8 cellular contexts compared by ENCODE assay signal in genomic region chr20:48826883-48827771, GRCh38. TPM values are rescaled to one million over a fixed set of nuclear protein-coding genes. Genes with fewer than 3 reads are reported as not detected.
DNase-seq lines count a peak whose midpoint lies in the region; ATAC-seq, FAIRE-seq and TF ChIP-seq lines count a peak whose summit lies in the region.

No MANE protein-coding gene starts in this region.

- peak overlapping the region; percentile 67 to 98 (median 82) for H3K9ac ChIP-seq in BLaER1 treated with 17β-estradiol and CSF1 and Interleukin-3, amounts not matched to agents 10 nM and 100 nM

- H3K27ac ChIP-seq in BLaER1 treated with 17β-estradiol and CSF1 and Interleukin-3, amounts not matched to agents 10 nM and 100 nM = peak overlapping the region; percentile 34 to 88 (median 68); a peak in 21 of 22 replicates

- H3K4me2 ChIP-seq in BLaER1 treated with 17β-estradiol and CSF1 and Interleukin-3, amounts not matched to agents 10 nM and 100 nM = peak overlapping the region; percentile 76 to 97 (median 94)

- H3K27me3 ChIP-seq in BLaER1 treated with 17β-estradiol and CSF1 and Interleukin-3, amounts not matched to agents 10 nM and 100 nM = peaks cover 0 to 56% (median 46%) of the 10 kb centered on the region in 11 experiments; a peak in 18 of 22 replicates

- no peaks in the 10 kb centered on the region for H3K9me3 ChIP-seq in BLaER1 treated with 17β-estradiol and CSF1 and Interleukin-3, amounts not matched to agents 10 nM and 100 nM (replicated peaks in 1 of 11)

- H4K20me1 ChIP-seq in BLaER1 treated with 17β-estradiol and CSF1 and Interleukin-3, amounts not matched to agents 10 nM and 100 nM = peaks cover 0 to 40% (median 16%) of the 10 kb centered on the region in 11 experiments; a peak in 14 of 22 replicates

- no peak for DNase-seq in GM19239 (ENCODE audit: insufficient read length, low spot score)
- peak; percentile 48 for DNase-seq in HT1080 (ENCODE audit: low read depth)
- DNase-seq in activated CD4-positive, alpha-beta T cell treated with anti-CD3 and anti-CD28 coated beads, Interleukin-2, amount 50 U/mL, for 48 hours = peak; percentile 46 to 48
- DNase-seq in fibroblast of mammary gland (ENCODE audit: low read depth) = no peak
- DNase-seq in occipital lobe (lab: John Stamatoyannopoulos, UW) = peak; percentile 36

- H3K36me3 ChIP-seq in BLaER1 treated with 17β-estradiol and CSF1 and Interleukin-3, amounts not matched to agents 10 nM and 100 nM = peaks cover 0 to 8% (median 0%) of the 10 kb centered on the region in 11 experiments; a peak in 4 of 22 replicates

- peak overlapping the region; percentile 68 to 98 (median 78) for H3K4me3 ChIP-seq in BLaER1 treated with 17β-estradiol and CSF1 and Interleukin-3, amounts not matched to agents 10 nM and 100 nM
- H3K4me3 ChIP-seq in fibroblast of mammary gland (ENCODE audit: control insufficient read depth, low read depth, low read length) = peak overlapping the region; percentile 36

- H3K4me1 ChIP-seq in BLaER1 treated with 17β-estradiol and CSF1 and Interleukin-3, amounts not matched to agents 10 nM and 100 nM = peaks cover 53 to 80% (median 71%) of the 10 kb centered on the region in 10 experiments

- no peak for TF ChIP-seq CTCF in fibroblast of mammary gland (conservative IDR thresholded peaks at IDR 0.05; ENCODE audit: control insufficient read depth, insufficient read depth, low read depth, low read length)

- peak; percentile 48 for FAIRE-seq in GM19239 (lab: Jason Lieb, UNC)

- ATAC-seq in HG03457 (IDR thresholded peaks at IDR 0.05; ENCODE audit: unreplicated experiment) (no peak), GM19467 (IDR thresholded peaks at IDR 0.05; ENCODE audit: unreplicated experiment) (no peak)

RNA-seq across cellular contexts. Expression of gene PREX1, which starts 0.7 kb away (rescaled TPM):
- total RNA-seq in HT1080 (2014; rRNA removed; shearing (Covaris generic)) = 32.6 and 36.3 TPM in 2 replicates
- polyA plus RNA-seq in HT1080 (2015; cell fraction: cytosol; rRNA removed) = 24.7 TPM in 2 replicates
- 21.9 and 25.8 TPM in 2 replicates for polyA plus RNA-seq in HT1080 (2015; cell fraction: nucleus; rRNA removed)
- total RNA-seq in occipital lobe = 21.1 TPM

Comparison
In these comparisons a context has a peak if more than half of its experiments do, and no peak if none do; other contexts are left out.
1. DNase-seq: peak in HT1080 (single experiment), activated CD4-positive, alpha-beta T cell treated with anti-CD3 and anti-CD28 coated beads, Interleukin-2, amount 50 U/mL, for 48 hours (2 of 2) and occipital lobe (single experiment); none in GM19239 (single experiment) and fibroblast of mammary gland (single experiment).